15 cellular contexts compared by ENCODE assay signal in genomic region chr10:12375076-12375504, GRCh38.
"Had no signal": no experiment of that assay in that cellular context is flagged by ENCODE, and none has a peak within 500 bp of the region (broad histone marks: within the 10 kb centered on the region; RNA-seq: fewer than 3 reads in every experiment).

No MANE protein-coding gene starts in this region.

- H3K9me3 Mint-ChIP-seq: natural killer cell had no signal

- H3K4me1 ChIP-seq: heart right ventricle, psoas muscle had no signal

- H3K9me3 ChIP-seq: heart right ventricle, mucosa of descending colon, psoas muscle, SK-N-SH had no signal

- H3K27me3 ChIP-seq: heart right ventricle had no signal

- H3K36me3 ChIP-seq: heart right ventricle had no signal

- DNase-seq: activated CD4-positive, alpha-beta T cell treated with anti-CD3 and anti-CD28 coated beads, Interleukin-2, amount 50 U/mL, for 1 hour; activated CD4-positive, CD25-positive, alpha-beta regulatory T cell; activated gamma-delta T cell; aorta; heart right ventricle; mammary epithelial cell; mucosa of descending colon; natural killer cell; occipital lobe; psoas muscle; SK-N-SH; stimulated activated CD4-positive, alpha-beta T cell treated with anti-CD3 and anti-CD28 coated beads, Interleukin-12 subunit alpha, Interleukin-12 subunit beta, amount 100 ng/mL, for 4 hours; stimulated activated naive CD4-positive, alpha-beta T cell treated with Interleukin-2 at 50 U/mL for 16 hours; T-helper 1 cell had no signal

- H3K9ac ChIP-seq: SK-N-SH had no signal

- H3K36me3 Mint-ChIP-seq: natural killer cell had no signal

- H3K27me3 Mint-ChIP-seq: activated naive CD8-positive, alpha-beta T cell had no signal

- ATAC-seq: heart right ventricle, mucosa of descending colon, natural killer cell, psoas muscle had no signal

- H3K4me3 Mint-ChIP-seq: activated naive CD8-positive, alpha-beta T cell; natural killer cell had no signal

- H3K4me3 ChIP-seq: heart right ventricle, mucosa of descending colon, psoas muscle had no signal

- H3K27ac ChIP-seq: heart right ventricle, psoas muscle had no signal

- H3K27ac Mint-ChIP-seq: activated naive CD8-positive, alpha-beta T cell had no signal
